Comparison of ENCODE assay signal across 10 cellular contexts in genomic region chr5:69136296-69136695, GRCh38. TPM values are rescaled to one million over a fixed set of nuclear protein-coding genes. Genes with fewer than 3 reads are reported as not detected.
DNase-seq lines count a peak whose midpoint lies in the region; ATAC-seq and TF ChIP-seq lines count a peak whose summit lies in the region.
"Had no signal": no experiment of that assay in that cellular context is flagged by ENCODE, and none has a peak within 500 bp of the region (broad histone marks: within the 10 kb centered on the region; RNA-seq: fewer than 3 reads in every experiment).

No MANE protein-coding gene starts in this region.

- H3K27ac ChIP-seq in OCI-LY1 (ENCODE audit: low read depth, low read length, poor library complexity, severe bottlenecking) = peak overlapping the region; percentile 86
- H3K27ac ChIP-seq: tibial nerve had no signal

- H3K4me1 ChIP-seq in OCI-LY1 (ENCODE audit: insufficient read depth, low read length, severe bottlenecking) = peaks cover 18% of the 10 kb centered on the region
- H3K4me1 ChIP-seq: tibial nerve had no signal

- peak overlapping the region; percentile 22; the same call in 1 of the 2 replicates for H3K9ac ChIP-seq in OCI-LY1 (ENCODE audit: low read length)

- ATAC-seq in GM19452 (IDR thresholded peaks at IDR 0.05; ENCODE audit: unreplicated experiment) (peak; percentile 93), HG03060 (IDR thresholded peaks at IDR 0.05; ENCODE audit: low read depth, unreplicated experiment) (peak; percentile 91)

- H3K4me3 ChIP-seq in OCI-LY1 (ENCODE audit: low read depth, low read length, poor library complexity, severe bottlenecking) = no peak overlapping the region
- H3K4me3 ChIP-seq: tibial nerve had no signal

- no peaks in the 10 kb centered on the region for H3K9me2 ChIP-seq in OCI-LY1 (ENCODE audit: low read depth, low read length)

- H3K27ac Mint-ChIP-seq in immature natural killer cell = no peak overlapping the region

- H3K4me1 Mint-ChIP-seq in immature natural killer cell = no peaks in the 10 kb centered on the region

- no peaks in the 10 kb centered on the region for H4K20me1 ChIP-seq in OCI-LY1 (ENCODE audit: insufficient read depth, low read length)

- H3K4me3 Mint-ChIP-seq in immature natural killer cell = no peak overlapping the region

- peaks cover 0 to 2% (median 0%) of the 10 kb centered on the region in 6 donors for H3K9me3 Mint-ChIP-seq in immature natural killer cell

- TF ChIP-seq CTCF in OCI-LY1 (IDR thresholded peaks at IDR 0.05; ENCODE audit: low read length) = no peak

- H3K27me3 ChIP-seq in OCI-LY1 (ENCODE audit: insufficient read depth, low read length) = no peaks in the 10 kb centered on the region
- H3K27me3 ChIP-seq: tibial nerve had no signal

- no peaks in the 10 kb centered on the region for H3K79me2 ChIP-seq in OCI-LY1 (ENCODE audit: insufficient read depth, low read length)

- H3K4me2 ChIP-seq in OCI-LY1 (ENCODE audit: low read length) = peak overlapping the region; percentile 41

- H3F3A ChIP-seq in OCI-LY1 (ENCODE audit: insufficient read depth, low read length) = peaks cover 5% of the 10 kb centered on the region; the same call in 1 of the 2 replicates

- peak; percentile 10 for DNase-seq in GM03348 (ENCODE audit: low spot score)
- no peak for DNase-seq in HuH-7.5 (ENCODE audit: low spot score)
- no peak for DNase-seq in immature natural killer cell
- DNase-seq in NCI-H69 (lab: John Stamatoyannopoulos, UW) = no peak
- no peak for DNase-seq in activated effector memory CD4-positive, alpha-beta T cell treated with Interleukin-2 at 50 U/mL for 16 hours
- DNase-seq: NK-92 treated with Interleukin-12 subunit alpha and Interleukin-12 subunit beta, amount 100 ng/mL, for 24 hours had no signal

- no peak overlapping the region for H2AFZ ChIP-seq in OCI-LY1 (ENCODE audit: low read length)

- H3K9me3 ChIP-seq in OCI-LY1 (ENCODE audit: low read length) = peaks cover 6% of the 10 kb centered on the region; the same call in 1 of the 2 replicates

- H3K27me3 Mint-ChIP-seq in immature natural killer cell (ENCODE audit: low read depth in 3 of 3) = peaks cover 0 to 3% (median 0%) of the 10 kb centered on the region in 3 donors

- peaks cover 6 to 8% (median 6%) of the 10 kb centered on the region in 3 donors for H3K36me3 Mint-ChIP-seq in immature natural killer cell

- H3K36me3 ChIP-seq in OCI-LY1 (ENCODE audit: insufficient read depth, low read length) = peaks cover 8% of the 10 kb centered on the region; the same call in 1 of the 2 replicates

RNA-seq across cellular contexts. Expression of gene CCNB1, which starts 30.7 kb away (rescaled TPM):
- 1 to 10 TPM; 2.0 to 4.9 (median 2.0) TPM for polyA plus RNA-seq in immature natural killer cell

RNA-seq across cellular contexts. Expression of gene SLC30A5, which starts 42.5 kb away (rescaled TPM):
- polyA plus RNA-seq in immature natural killer cell = 10 to 100 TPM; 20.7 to 34.6 (median 23.7) TPM

RNA-seq across cellular contexts. Expression of gene CENPH, which starts 53.1 kb away (rescaled TPM):
- 1 to 10 TPM; 5.7 to 7.2 (median 6.4) TPM for polyA plus RNA-seq in immature natural killer cell
